ENCODE assay signal across 21 cellular contexts in the genomic region with DNA sequence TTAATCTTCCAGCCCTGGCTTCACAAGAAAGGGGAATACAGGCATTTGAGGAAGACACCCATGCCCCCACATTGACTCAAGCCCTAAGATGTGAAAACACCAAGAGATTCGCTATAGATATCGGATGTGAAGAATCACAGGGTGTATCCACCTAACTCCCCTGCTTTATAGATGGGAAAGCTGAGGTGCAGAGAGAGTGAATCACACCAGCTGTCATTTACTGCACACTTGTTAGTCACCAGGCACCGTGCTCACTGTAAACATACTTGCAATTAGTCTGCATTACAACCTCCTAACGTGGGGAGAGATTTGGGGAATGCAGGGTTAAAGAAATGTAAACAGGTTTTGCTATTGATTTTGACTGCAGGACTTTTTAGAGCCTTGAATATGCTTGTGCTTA.
DNase-seq lines count a peak whose midpoint lies in the region; ATAC-seq and TF ChIP-seq lines count a peak whose summit lies in the region.
"Had no signal": no experiment of that assay in that cellular context is flagged by ENCODE, and none has a peak within 500 bp of the region (broad histone marks: within the 10 kb centered on the region; RNA-seq: fewer than 3 reads in every experiment).

No MANE protein-coding gene starts in this region.

- no peaks in the 10 kb centered on the region for H3K9me3 ChIP-seq in effector memory CD4-positive, alpha-beta T cell (ENCODE audit: control insufficient read depth, low read length)
- H3K9me3 ChIP-seq in HAP-1, result no peaks in the 10 kb centered on the region
- H3K9me3 ChIP-seq: BE2C, uterus had no signal

- H3K4me3 ChIP-seq in choroid plexus epithelial cell (ENCODE audit: low read depth, low read length), result no peak overlapping the region
- no peak overlapping the region for H3K4me3 ChIP-seq in effector memory CD4-positive, alpha-beta T cell (ENCODE audit: insufficient read depth, low read depth, low read length, poor library complexity, severe bottlenecking)
- H3K4me3 ChIP-seq in HAP-1, result no peak overlapping the region
- H3K4me3 ChIP-seq: hepatocyte, smooth muscle cell, uterus had no signal

- in situ Hi-C loops in HAP-1 (cut with MboI; ENCODE audit: low sequenced_read_pairs), result no loop called here

- TF ChIP-seq CTCF in choroid plexus epithelial cell (conservative IDR thresholded peaks at IDR 0.05; ENCODE audit: low read depth, low read length), result no peak

- peak; percentile 85 for DNase-seq in ELR (ENCODE audit: low read depth)
- peak; percentile 26 for DNase-seq in NCI-H226
- DNase-seq in choroid plexus epithelial cell (ENCODE audit: low read depth), result peak; percentile 33
- peak; percentile 24 for DNase-seq in myocyte (ENCODE audit: low read depth)
- DNase-seq in effector memory CD4-positive, alpha-beta T cell, result no peak
- DNase-seq in HAP-1 (ENCODE audit: low spot score in 2 of 2), result no peak
- DNase-seq: activated CD4-positive, CD25-positive, alpha-beta regulatory T cell; activated T-cell treated with anti-CD3 and anti-CD28 coated beads, Interleukin-2, amount 50 U/mL, for 72 hours; BE2C; GDM1; kidney glomerular epithelial cell; NCI-H446 treated with DMSO at 0.1 percent for 48 hours; posterior cingulate gyrus; SIG-M5; stimulated activated CD8-positive, alpha-beta memory T cell treated with anti-CD3 and anti-CD28 coated beads, Interleukin-4, amount 100 ng/mL, for 48 hours; substantia nigra; uterus had no signal

- no peaks in the 10 kb centered on the region for H3K36me3 ChIP-seq in effector memory CD4-positive, alpha-beta T cell (ENCODE audit: control insufficient read depth, insufficient read depth, low read length)
- no peaks in the 10 kb centered on the region for H3K36me3 ChIP-seq in HAP-1 (replicated peaks)
- H3K36me3 ChIP-seq: BE2C, uterus had no signal

- H3K27ac ChIP-seq in effector memory CD4-positive, alpha-beta T cell (ENCODE audit: insufficient read depth, low read length, poor library complexity, severe bottlenecking), result no peak overlapping the region
- H3K27ac ChIP-seq: hepatocyte, uterus had no signal

- no peaks in the 10 kb centered on the region for H3K4me1 ChIP-seq in effector memory CD4-positive, alpha-beta T cell (ENCODE audit: control insufficient read depth, insufficient read depth, low read length, poor library complexity, severe bottlenecking)
- H3K4me1 ChIP-seq in HAP-1, result no peaks in the 10 kb centered on the region
- H3K4me1 ChIP-seq: BE2C, uterus had no signal

- H3K27me3 ChIP-seq in effector memory CD4-positive, alpha-beta T cell (replicated peaks; ENCODE audit: control insufficient read depth, insufficient read depth, low read length, poor library complexity, severe bottlenecking), result no peaks in the 10 kb centered on the region
- 0 out of 2 replicates have a peak, but pooled peaks cover 3% of the 10 kb centered on the region for H3K27me3 ChIP-seq in HAP-1 (ENCODE audit: low read depth)
- H3K27me3 ChIP-seq: uterus had no signal

- no peak for ATAC-seq in HG03097 (IDR thresholded peaks at IDR 0.05; ENCODE audit: low FRiP score, unreplicated experiment)
- ATAC-seq: activated T-cell treated with anti-CD3 and anti-CD28 coated beads, Interleukin-2, amount 50 U/mL, for 72 hours; esophagus mucosa had no signal

Comparison
In these comparisons a context has a peak if more than half of its experiments do, and no peak if none do; other contexts are left out.
1. DNase-seq: peak in ELR (single experiment), NCI-H226 (single experiment), choroid plexus epithelial cell (single experiment) and myocyte (single experiment); none in effector memory CD4-positive, alpha-beta T cell (0 of 3) and HAP-1 (0 of 2).